Comparison of ENCODE assay signal across 8 cellular contexts in the genomic region with DNA sequence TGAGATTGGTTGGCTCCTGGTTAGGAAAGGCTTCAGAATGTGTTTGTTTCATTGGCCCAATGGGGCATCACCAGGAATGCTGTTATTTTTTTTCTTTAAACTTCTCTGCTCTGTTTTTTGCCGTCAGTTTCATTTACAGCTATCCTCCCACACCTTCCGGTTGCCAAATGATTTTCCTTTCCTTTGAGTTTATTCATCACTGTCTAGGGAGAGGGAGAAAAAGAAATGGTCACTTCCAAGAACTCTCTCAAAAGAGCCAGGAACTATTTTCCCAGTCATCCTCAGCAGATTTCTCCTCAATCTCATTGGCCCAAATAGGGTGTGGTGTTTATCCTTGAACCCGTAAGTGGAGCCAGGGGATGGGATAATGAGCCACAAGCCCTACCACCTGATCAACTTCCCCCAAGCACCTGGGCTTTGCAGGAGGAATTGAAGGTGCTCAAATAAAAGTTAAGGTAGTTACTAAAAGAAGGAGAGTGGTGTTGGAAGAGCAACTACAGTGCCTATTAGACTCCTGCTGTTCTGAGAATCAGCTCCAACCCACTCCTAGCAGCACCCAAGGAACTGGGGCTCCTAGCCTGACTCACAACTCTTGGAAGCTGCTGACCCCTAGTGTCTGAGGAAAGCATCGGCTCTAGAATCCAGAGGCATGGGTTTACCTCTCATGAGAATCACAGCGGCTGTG. TPM values are rescaled to one million over a fixed set of nuclear protein-coding genes. Genes with fewer than 3 reads are reported as not detected.
DNase-seq lines count a peak whose midpoint lies in the region; ATAC-seq and TF ChIP-seq lines count a peak whose summit lies in the region.

No MANE protein-coding gene starts in this region.

- H4K20me1 ChIP-seq in KMS-11 (ENCODE audit: insufficient read depth) (no peaks in the 10 kb centered on the region), OCI-LY3 (ENCODE audit: insufficient read depth, low read length) (no peaks in the 10 kb centered on the region)

- no peaks in the 10 kb centered on the region for H3K36me3 Mint-ChIP-seq in stimulated activated memory B cell treated with anti-CD40 and anti-IgM and Interleukin-4, amounts not matched to agents 10 μg/mL and 1 μg/mL and 100 μg/mL, for 72 hours

- H3K27ac Mint-ChIP-seq in stimulated activated memory B cell treated with anti-CD40 and anti-IgM and Interleukin-4, amounts not matched to agents 10 μg/mL and 1 μg/mL and 100 μg/mL, for 72 hours: no peak overlapping the region

- no peaks in the 10 kb centered on the region for H3K9me3 Mint-ChIP-seq in stimulated activated memory B cell treated with anti-CD40 and anti-IgM and Interleukin-4, amounts not matched to agents 10 μg/mL and 1 μg/mL and 100 μg/mL, for 72 hours

- H3K27me3 Mint-ChIP-seq in stimulated activated memory B cell treated with anti-CD40 and anti-IgM and Interleukin-4, amounts not matched to agents 10 μg/mL and 1 μg/mL and 100 μg/mL, for 72 hours: peaks cover 13% of the 10 kb centered on the region

- H3K4me3 ChIP-seq in KMS-11 (IDR thresholded peaks at IDR 0.05; ENCODE audit: insufficient read depth, low read depth, low read length): no peak overlapping the region
- no peak overlapping the region for H3K4me3 ChIP-seq in OCI-LY3 (ENCODE audit: low read length)
- peak overlapping the region in 1 of 3 donors; percentile 16 for H3K4me3 ChIP-seq in breast epithelium
- H3K4me3 ChIP-seq in kidney epithelial cell (ENCODE audit: low read depth, low read length): no peak overlapping the region

- H3K4me3 Mint-ChIP-seq in stimulated activated memory B cell treated with anti-CD40 and anti-IgM and Interleukin-4, amounts not matched to agents 10 μg/mL and 1 μg/mL and 100 μg/mL, for 72 hours: no peak overlapping the region

- H3K79me2 ChIP-seq in KMS-11 (ENCODE audit: insufficient read depth, low read depth) (no peaks in the 10 kb centered on the region), OCI-LY3 (ENCODE audit: low read length) (no peaks in the 10 kb centered on the region)

- no peak for TF ChIP-seq POLR2A in breast epithelium (IDR thresholded peaks at IDR 0.05)

- H3K36me3 ChIP-seq in KMS-11 (ENCODE audit: insufficient read depth) (no peaks in the 10 kb centered on the region), OCI-LY3 (replicated peaks; ENCODE audit: low read depth, low read length) (no peaks in the 10 kb centered on the region), breast epithelium (no peaks in the 10 kb centered on the region), kidney epithelial cell (ENCODE audit: control insufficient read depth, insufficient read depth, low read length) (no peaks in the 10 kb centered on the region)

- DNase-seq in Right ventricle myocardium inferior (ENCODE audit: missing footprints) (no peak), cardiac septum (ENCODE audit: low spot score) (no peak), GOT3 (lab: John Stamatoyannopoulos, UW) (peak; percentile 34), breast epithelium (ENCODE audit: low spot score in 2 of 2) (peak in 1 of 2 donors; percentile 60), kidney epithelial cell (ENCODE audit: low read depth) (no peak)

- H3K27me3 ChIP-seq in KMS-11 (ENCODE audit: insufficient read depth, low read depth) (no peaks in the 10 kb centered on the region), OCI-LY3 (ENCODE audit: low read depth, low read length) (peaks cover 13% of the 10 kb centered on the region; the same call in 1 of the 2 replicates), breast epithelium (no peaks in the 10 kb centered on the region), kidney epithelial cell (ENCODE audit: control insufficient read depth, insufficient read depth, low read length) (no peaks in the 10 kb centered on the region)

- no peak overlapping the region for H2AFZ ChIP-seq in KMS-11 (ENCODE audit: low read depth)
- H2AFZ ChIP-seq in OCI-LY3 (ENCODE audit: low read depth, low read length): no peak overlapping the region

- ATAC-seq in Right ventricle myocardium inferior: peak; percentile 93
- ATAC-seq in stimulated activated memory B cell treated with anti-CD40 and anti-IgM and Interleukin-4, amounts not matched to agents 10 μg/mL and 1 μg/mL and 100 μg/mL, for 72 hours: peak; percentile 63

- intact Hi-C loops in Right ventricle myocardium inferior (cut with DNase I) (loop anchor here (1.0 to 10.0 kb wide), 4 partner anchors 40 to 543 kb away; no protein-coding TSS in a partner anchor), cardiac septum (cut with DNase I) (loop anchor here (1.0 to 10.0 kb wide), 3 partner anchors 189 to 480 kb away; no protein-coding TSS in a partner anchor), breast epithelium (cut with DNase I; ENCODE audit: low total_unique reads) (loop anchor here (10.0 kb wide), 1 partner anchor 540 kb away; no protein-coding TSS in a partner anchor)

- H3K4me2 ChIP-seq in KMS-11 (no peak overlapping the region), OCI-LY3 (ENCODE audit: low read length) (no peak overlapping the region)

- no peaks in the 10 kb centered on the region for H3K9me3 ChIP-seq in OCI-LY3 (ENCODE audit: insufficient read depth, low read length)
- H3K9me3 ChIP-seq in breast epithelium: no peaks in the 10 kb centered on the region

- no peaks in the 10 kb centered on the region for H3K4me1 ChIP-seq in KMS-11 (ENCODE audit: low read depth, poor library complexity, severe bottlenecking)
- no peaks in the 10 kb centered on the region for H3K4me1 ChIP-seq in OCI-LY3 (ENCODE audit: low read length)
- H3K4me1 ChIP-seq in breast epithelium: no peaks in the 10 kb centered on the region

- H3K27ac ChIP-seq in KMS-11 (no peak overlapping the region), OCI-LY3 (ENCODE audit: low read length) (no peak overlapping the region), breast epithelium (peak overlapping the region in 1 of 2 donors; percentile 59)

- no peak overlapping the region for H3K9ac ChIP-seq in KMS-11
- no peak overlapping the region for H3K9ac ChIP-seq in OCI-LY3 (ENCODE audit: low read length)

- peak; percentile 93 for TF ChIP-seq CTCF in KMS-11 (conservative IDR thresholded peaks at IDR 0.05; ENCODE audit: low read depth, low read length)
- TF ChIP-seq CTCF in OCI-LY3 (IDR thresholded peaks at IDR 0.05; ENCODE audit: low read depth, low read length): peak; percentile 92
- TF ChIP-seq CTCF in breast epithelium (IDR thresholded peaks at IDR 0.05): peak; percentile 51 to 83 (median 80)
- TF ChIP-seq CTCF in kidney epithelial cell (IDR thresholded peaks at IDR 0.05; ENCODE audit: insufficient read depth, low read length, poor library complexity, severe bottlenecking): peak; percentile 97

- H3K4me1 Mint-ChIP-seq in stimulated activated memory B cell treated with anti-CD40 and anti-IgM and Interleukin-4, amounts not matched to agents 10 μg/mL and 1 μg/mL and 100 μg/mL, for 72 hours: no peaks in the 10 kb centered on the region

RNA-seq across cellular contexts. Expression of a gene that starts 34.8 kb away (rescaled TPM):
- total RNA-seq in Right ventricle myocardium inferior (55.5 TPM), cardiac septum (52.3 TPM), breast epithelium (10 to 100 TPM in 1 of 3 donors, 1 to 10 TPM in 2; 1.6 to 14.2 (median 8.8) TPM), kidney epithelial cell (5.8 and 6.4 TPM in 2 replicates)
